11 cellular contexts compared by ENCODE assay signal in the genomic region with DNA sequence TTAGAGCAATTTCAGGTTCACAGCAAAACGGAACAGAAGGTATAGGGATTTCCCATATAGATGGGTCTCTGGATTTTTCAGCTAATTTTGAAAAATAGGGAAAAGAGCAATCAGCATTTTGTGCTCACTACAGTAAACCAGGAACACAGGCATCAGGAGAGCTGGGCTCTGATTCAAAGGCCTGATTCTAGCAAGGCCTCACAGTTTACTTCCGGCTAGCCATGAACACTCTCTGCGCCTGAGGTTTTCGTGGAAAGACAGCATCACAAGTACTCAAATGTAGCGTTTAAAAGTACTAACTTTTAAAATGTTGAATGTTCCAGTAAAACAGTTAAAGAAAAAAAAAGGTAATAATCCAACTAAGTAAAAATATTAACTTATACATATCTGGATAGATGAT.
A peak's percentile ranks its signal among the peaks of the same experiment; 100 is the strongest.
DNase-seq lines count a peak whose midpoint lies in the region; ATAC-seq, FAIRE-seq and TF ChIP-seq lines count a peak whose summit lies in the region.
"Had no signal": no experiment of that assay in that cellular context is flagged by ENCODE, and none has a peak within 500 bp of the region (broad histone marks: within the 10 kb centered on the region; RNA-seq: fewer than 3 reads in every experiment).

No MANE protein-coding gene starts in this region.

- peak overlapping the region in 1 of 11 experiments; percentile 78; a peak in 2 of 22 replicates for H3K27ac ChIP-seq in BLaER1 treated with 17β-estradiol and CSF1 and Interleukin-3, amounts not matched to agents 10 nM and 100 nM
- H3K27ac ChIP-seq in SU-DHL-6 (ENCODE audit: low read depth, low read length) (peak overlapping the region; percentile 60; the same call in 1 of the 2 replicates), parathyroid adenoma (peak overlapping the region; percentile 68)

- H2AFZ ChIP-seq in SU-DHL-6 (ENCODE audit: low read depth, low read length, severe bottlenecking): no peak overlapping the region
- no peak overlapping the region for H2AFZ ChIP-seq in parathyroid adenoma

- peaks cover 17 to 52% (median 31%) of the 10 kb centered on the region in 10 experiments for H3K4me1 ChIP-seq in BLaER1 treated with 17β-estradiol and CSF1 and Interleukin-3, amounts not matched to agents 10 nM and 100 nM
- peaks cover 20% of the 10 kb centered on the region for H3K4me1 ChIP-seq in parathyroid adenoma

- peak overlapping the region; percentile 87 for H3K27ac Mint-ChIP-seq in glutamatergic neuron (ENCODE audit: unreplicated experiment)
- H3K27ac Mint-ChIP-seq: T-helper 17 cell had no signal

- FAIRE-seq in GM12892 (lab: Jason Lieb, UNC): no peak
- FAIRE-seq: small intestine had no signal

- peaks cover 0 to 7% (median 5%) of the 10 kb centered on the region in 11 experiments; a peak in 8 of 22 replicates for H3K9me3 ChIP-seq in BLaER1 treated with 17β-estradiol and CSF1 and Interleukin-3, amounts not matched to agents 10 nM and 100 nM (replicated peaks in 1 of 11)
- no peaks in the 10 kb centered on the region for H3K9me3 ChIP-seq in SU-DHL-6 (ENCODE audit: insufficient read depth, low read length)
- H3K9me3 ChIP-seq in parathyroid adenoma (ENCODE audit: control insufficient read depth, low read length): no peaks in the 10 kb centered on the region
- H3K9me3 ChIP-seq: HAP-1 had no signal

- peaks cover 6% of the 10 kb centered on the region for H3K36me3 Mint-ChIP-seq in glutamatergic neuron (ENCODE audit: unreplicated experiment)

- H3K4me2 ChIP-seq in BLaER1 treated with 17β-estradiol and CSF1 and Interleukin-3, amounts not matched to agents 10 nM and 100 nM: peak overlapping the region in 7 of 11 experiments; percentile 55 to 73 (median 70); a peak in 11 of 22 replicates
- H3K4me2 ChIP-seq in SU-DHL-6 (ENCODE audit: low read depth, low read length, poor library complexity, severe bottlenecking): peak overlapping the region; percentile 53
- H3K4me2 ChIP-seq in parathyroid adenoma (ENCODE audit: low read length): peak overlapping the region; percentile 39

- no peaks in the 10 kb centered on the region for H3K27me3 ChIP-seq in BLaER1 treated with 17β-estradiol and CSF1 and Interleukin-3, amounts not matched to agents 10 nM and 100 nM
- H3K27me3 ChIP-seq in SU-DHL-6 (ENCODE audit: low read length) (no peaks in the 10 kb centered on the region), parathyroid adenoma (ENCODE audit: control insufficient read depth, insufficient read depth, low read length) (no peaks in the 10 kb centered on the region)

- ATAC-seq in GM18511 (IDR thresholded peaks at IDR 0.05; ENCODE audit: unreplicated experiment): no peak

- DNase-seq in glutamatergic neuron (no peak), NCI-H2171 treated with DMSO at 0.1 percent for 48 hours (lab: John Stamatoyannopoulos, UW) (no peak), NCI-H446 (lab: John Stamatoyannopoulos, UW) (no peak), GM12892 (ENCODE audit: insufficient read length) (no peak)
- DNase-seq: T-helper 17 cell had no signal

- H3K4me3 ChIP-seq in BLaER1 treated with 17β-estradiol and CSF1 and Interleukin-3, amounts not matched to agents 10 nM and 100 nM: no peak overlapping the region
- H3K4me3 ChIP-seq in SU-DHL-6 (ENCODE audit: insufficient read depth, low read length, poor library complexity, severe bottlenecking) (no peak overlapping the region), parathyroid adenoma (ENCODE audit: low read depth, low read length) (no peak overlapping the region)
- H3K4me3 ChIP-seq: HAP-1 had no signal

- peaks cover 9% of the 10 kb centered on the region for H3K27me3 Mint-ChIP-seq in glutamatergic neuron (ENCODE audit: unreplicated experiment)
- H3K27me3 Mint-ChIP-seq: T-helper 17 cell had no signal

- H3K79me2 ChIP-seq in SU-DHL-6 (ENCODE audit: insufficient read depth, low read length) (no peaks in the 10 kb centered on the region), parathyroid adenoma (peaks cover 24% of the 10 kb centered on the region)

- H3K4me3 Mint-ChIP-seq in glutamatergic neuron (ENCODE audit: unreplicated experiment): no peak overlapping the region
- H3K4me3 Mint-ChIP-seq: T-helper 17 cell had no signal

- H3K36me3 ChIP-seq in BLaER1 treated with 17β-estradiol and CSF1 and Interleukin-3, amounts not matched to agents 10 nM and 100 nM: peaks cover 0 to 58% (median 53%) of the 10 kb centered on the region in 11 experiments; a peak in 20 of 22 replicates
- H3K36me3 ChIP-seq in SU-DHL-6 (ENCODE audit: low read length) (no peaks in the 10 kb centered on the region), parathyroid adenoma (ENCODE audit: control insufficient read depth, insufficient read depth, low read length) (no peaks in the 10 kb centered on the region)
- H3K36me3 ChIP-seq: HAP-1 had no signal

- peaks cover 61 to 98% (median 81%) of the 10 kb centered on the region in 11 experiments; a peak in 21 of 22 replicates for H4K20me1 ChIP-seq in BLaER1 treated with 17β-estradiol and CSF1 and Interleukin-3, amounts not matched to agents 10 nM and 100 nM
- H4K20me1 ChIP-seq in SU-DHL-6 (ENCODE audit: low read depth, low read length): no peaks in the 10 kb centered on the region

- H3F3A ChIP-seq in SU-DHL-6 (ENCODE audit: insufficient read depth): peaks cover 24% of the 10 kb centered on the region

- H3K9ac ChIP-seq in BLaER1 treated with 17β-estradiol and CSF1 and Interleukin-3, amounts not matched to agents 10 nM and 100 nM: peak overlapping the region in 1 of 11 experiments; percentile 62; a peak in 1 of 22 replicates
- 0 out of 2 replicates have a peak overlapping the region, but pooled peaks have one; percentile 4 for H3K9ac ChIP-seq in SU-DHL-6 (ENCODE audit: low read length)
- H3K9ac ChIP-seq in parathyroid adenoma: no peak overlapping the region

- TF ChIP-seq CTCF in SU-DHL-6 (IDR thresholded peaks at IDR 0.05; ENCODE audit: insufficient read depth, low read length, poor library complexity, severe bottlenecking): no peak
- TF ChIP-seq CTCF in glutamatergic neuron (IDR thresholded peaks at IDR 0.05; ENCODE audit: partially characterized antibody, unreplicated experiment): no peak
- no peak for TF ChIP-seq CTCF in parathyroid adenoma (IDR thresholded peaks at IDR 0.05)

- H3K9me2 ChIP-seq in SU-DHL-6 (replicated peaks; ENCODE audit: insufficient read depth, low read length): no peaks in the 10 kb centered on the region

- TF ChIP-seq POLR2A in GM12892 (IDR thresholded peaks at IDR 0.05; ENCODE audit: low read depth, low read length): no peak

- H3K4me1 Mint-ChIP-seq in glutamatergic neuron (ENCODE audit: low read depth, unreplicated experiment): peaks cover 46% of the 10 kb centered on the region

- H3K9me3 Mint-ChIP-seq in glutamatergic neuron (ENCODE audit: unreplicated experiment): peaks cover 10% of the 10 kb centered on the region
